Comparison of ENCODE assay signal across 11 cellular contexts in the genomic region with DNA sequence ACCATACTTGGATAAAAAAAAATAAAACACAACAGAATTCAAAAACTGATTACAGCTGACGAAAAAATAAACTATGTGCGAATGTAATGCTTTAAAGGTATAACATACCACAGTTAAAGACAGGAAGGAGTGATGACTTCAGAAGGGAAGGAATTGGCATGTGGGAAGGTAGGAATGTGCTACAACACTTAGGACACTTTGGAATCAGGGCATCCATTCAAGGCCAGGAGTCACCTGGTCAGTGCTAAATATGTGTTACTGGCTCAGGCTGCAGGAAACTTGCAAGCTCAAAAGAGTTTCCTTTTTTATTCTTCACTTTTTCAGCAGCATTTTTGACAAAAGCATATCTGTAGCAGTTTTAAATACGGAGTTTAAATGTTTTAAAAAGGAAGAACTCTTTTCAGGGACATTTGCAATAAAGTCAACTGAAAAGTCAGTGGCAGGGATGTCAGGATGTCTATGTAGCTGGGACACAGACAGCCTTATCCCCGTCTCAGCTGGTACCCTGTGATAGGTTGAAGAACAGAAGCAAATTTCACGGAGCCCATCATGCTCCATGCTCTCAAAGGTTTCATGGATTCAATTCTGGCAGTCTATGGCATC.
"Had no signal": no experiment of that assay in that cellular context is flagged by ENCODE, and none has a peak within 500 bp of the region (broad histone marks: within the 10 kb centered on the region; RNA-seq: fewer than 3 reads in every experiment).

No MANE protein-coding gene starts in this region.

- H3K4me3 ChIP-seq: body of pancreas, left ventricle myocardium inferior had no signal

- H3K36me3 ChIP-seq: left ventricle myocardium inferior had no signal

- H3K9me3 ChIP-seq: body of pancreas, left ventricle myocardium inferior had no signal

- H3K4me1 ChIP-seq: body of pancreas, left ventricle myocardium inferior had no signal

- ATAC-seq: activated CD8-positive, alpha-beta T cell treated with anti-CD3 and anti-CD28 coated beads, Interleukin-2, amount 10 ng/mL, durations not matched to agents 7 days and 5 days; body of pancreas had no signal

- DNase-seq: activated CD4-positive, alpha-beta T cell treated with anti-CD3 and anti-CD28 coated beads for 4 hours; activated CD8-positive, alpha-beta memory T cell treated with anti-CD3 and anti-CD28 coated beads, Interleukin-2, amount 50 U/mL, for 48 hours; activated CD8-positive, alpha-beta T cell treated with anti-CD3 and anti-CD28 coated beads, Interleukin-2, amount 10 ng/mL, durations not matched to agents 7 days and 5 days; activated naive CD4-positive, alpha-beta T cell treated with anti-CD3 and anti-CD28 coated beads for 36 hours; body of pancreas; dermis blood vessel endothelial cell; glutamatergic neuron; left ventricle myocardium inferior; stimulated activated CD4-positive, alpha-beta T cell treated with anti-CD3 and anti-CD28 coated beads, Interleukin-2, amount 100 ng/mL, for 48 hours; stimulated activated naive CD4-positive, alpha-beta T cell treated with Interleukin-2 at 50 U/mL for 16 hours; T-helper 9 cell had no signal

- H3K27me3 ChIP-seq: body of pancreas had no signal

- H3K27ac ChIP-seq: body of pancreas, left ventricle myocardium inferior had no signal
